In genomic region chrX:49167740-49168108, GRCh38 we compare ENCODE assay signal across 9 cellular contexts. TPM values are rescaled to one million over a fixed set of nuclear protein-coding genes. Genes with fewer than 3 reads are reported as not detected.
DNase-seq lines count a peak whose midpoint lies in the region; ATAC-seq, FAIRE-seq and TF ChIP-seq lines count a peak whose summit lies in the region.
"Had no signal": no experiment of that assay in that cellular context is flagged by ENCODE, and none has a peak within 500 bp of the region (broad histone marks: within the 10 kb centered on the region; RNA-seq: fewer than 3 reads in every experiment).

No MANE protein-coding gene starts in this region.

- peak overlapping the region in 1 of 2 experiments; percentile 75; a peak in 2 of 4 replicates for H3K27ac ChIP-seq in SK-N-SH (ENCODE audit: low read depth in 2 of 2, low read length in 1 of 2)
- peak overlapping the region; percentile 95 for H3K27ac ChIP-seq in keratinocyte (ENCODE audit: control insufficient read depth, insufficient read depth, low read length)
- H3K27ac ChIP-seq in stomach smooth muscle (ENCODE audit: low read length) = peak overlapping the region; percentile 95
- H3K27ac ChIP-seq: 22Rv1 had no signal

- H3K4me1 Mint-ChIP-seq in activated naive CD8-positive, alpha-beta T cell treated with anti-CD3 and anti-CD28 coated beads, Interleukin-2, amount 10 ng/mL, durations not matched to agents 7 days and 5 days = peaks cover 32% of the 10 kb centered on the region

- TF ChIP-seq CTCF in SK-N-SH (IDR thresholded peaks at IDR 0.05) = no peak
- TF ChIP-seq CTCF in keratinocyte (optimal IDR thresholded peaks at IDR 0.05 in 1 of 3, IDR thresholded peaks at IDR 0.05 in 1 of 3, conservative IDR thresholded peaks at IDR 0.05 in 1 of 3; ENCODE audit: extremely low read depth in 1 of 3, insufficient read depth in 2 of 3, low read length in 3 of 3) = no peak

- no peaks in the 10 kb centered on the region for H3K27me3 Mint-ChIP-seq in activated naive CD8-positive, alpha-beta T cell treated with anti-CD3 and anti-CD28 coated beads, Interleukin-2, amount 10 ng/mL, durations not matched to agents 7 days and 5 days

- no peak for TF ChIP-seq EP300 in SK-N-SH (IDR thresholded peaks at IDR 0.05; ENCODE audit: borderline replicate concordance in 1 of 2, low read depth in 1 of 2, low read length in 1 of 2)

- CTCF ChIA-PET in SK-N-SH (lab: Yijun Ruan, JAX) = interaction anchor here (0.8 kb wide), 1 partner anchor 12 kb away, joined by 3 read pairs; no protein-coding TSS in a partner anchor

- no peaks in the 10 kb centered on the region for H3K36me3 Mint-ChIP-seq in activated naive CD8-positive, alpha-beta T cell treated with anti-CD3 and anti-CD28 coated beads, Interleukin-2, amount 10 ng/mL, durations not matched to agents 7 days and 5 days

- H3K9me2 ChIP-seq in SK-N-SH = no peaks in the 10 kb centered on the region

- H3K27me3 ChIP-seq in SK-N-SH (ENCODE audit: insufficient read depth) (no peaks in the 10 kb centered on the region; the same call in 1 of the 2 replicates), keratinocyte (ENCODE audit: control insufficient read depth, extremely low read depth, insufficient read depth, low read length) (no peaks in the 10 kb centered on the region), stomach smooth muscle (ENCODE audit: control insufficient read depth in 1 of 2, insufficient read depth in 2 of 2, low read length in 2 of 2) (peaks cover 0 to 5% of the 10 kb centered on the region in 2 donors)

- POLR2A ChIA-PET in SK-N-SH (lab: Yijun Ruan, JAX) = no interaction called here
- POLR2A ChIA-PET in activated naive CD8-positive, alpha-beta T cell treated with anti-CD3 and anti-CD28 coated beads, Interleukin-2, amount 10 ng/mL, durations not matched to agents 7 days and 5 days (lab: Charles Lee) = interaction anchor here (0.7 to 2.2 kb wide), 5 partner anchors 12 to 105 kb away, joined by 3 to 15 read pairs (median 6); no protein-coding TSS in a partner anchor

- H3K9ac ChIP-seq in SK-N-SH (no peak overlapping the region), keratinocyte (ENCODE audit: control insufficient read depth, extremely low read depth, insufficient read depth, low read length) (peak overlapping the region; percentile 88), stomach smooth muscle (ENCODE audit: low read length in 2 of 2) (peak overlapping the region; percentile 88 to 90)

- no peak for TF ChIP-seq RAD21 in SK-N-SH (IDR thresholded peaks at IDR 0.05; ENCODE audit: low read length)

- DNase-seq in SK-N-SH (no peak), keratinocyte (ENCODE audit: low read depth, low spot score) (no peak), NOMO-1 (lab: John Stamatoyannopoulos, UW; ENCODE audit: unreplicated experiment in 2 of 2) (no peak), dedifferentiated amniotic fluid mesenchymal stem cell (ENCODE audit: extremely low spot score) (no peak), NCI-H2107 (lab: John Stamatoyannopoulos, UW) (no peak)
- DNase-seq in activated naive CD8-positive, alpha-beta T cell treated with anti-CD3 and anti-CD28 coated beads, Interleukin-2, amount 10 ng/mL, durations not matched to agents 7 days and 5 days = no peak

- WGBS in SK-N-SH (ENCODE audit: low lambda C conversion rate) = 67% methylated on average over 3 of the region's 3 CpGs

- no peaks in the 10 kb centered on the region for H3K9me1 ChIP-seq in keratinocyte (ENCODE audit: control insufficient read depth, extremely low read depth, insufficient read depth, low read length)

- H3K9me3 ChIP-seq in SK-N-SH (no peaks in the 10 kb centered on the region), keratinocyte (ENCODE audit: control insufficient read depth, low read depth, low read length) (no peaks in the 10 kb centered on the region), stomach smooth muscle (ENCODE audit: control insufficient read depth in 2 of 2, low read length in 2 of 2) (no peaks in the 10 kb centered on the region)

- no peak for FAIRE-seq in keratinocyte (lab: Jason Lieb, UNC)

- H3K79me2 ChIP-seq in SK-N-SH (ENCODE audit: insufficient read depth) (peaks cover 9% of the 10 kb centered on the region; the same call in 1 of the 2 replicates), keratinocyte (ENCODE audit: control insufficient read depth, insufficient read depth, low read length) (peaks cover 3% of the 10 kb centered on the region)

- ATAC-seq in SK-N-SH treated with all-trans-retinoic acid at 6 μM for 48 hours = no peak
- ATAC-seq in activated naive CD8-positive, alpha-beta T cell treated with anti-CD3 and anti-CD28 coated beads, Interleukin-2, amount 10 ng/mL, durations not matched to agents 7 days and 5 days (ENCODE audit: low read depth) = no peak

- peaks cover 9% of the 10 kb centered on the region for H3F3A ChIP-seq in SK-N-SH (replicated peaks; ENCODE audit: insufficient read depth)

- dilution Hi-C loops in keratinocyte (cut with MboI; ENCODE audit: extremely low pct_ligation_motif_present, low sequenced_read_pairs) = no loop called here

- H3K4me2 ChIP-seq in SK-N-SH (peak overlapping the region; percentile 69), keratinocyte (ENCODE audit: control insufficient read depth, extremely low read depth, insufficient read depth, low read depth, low read length) (peak overlapping the region; percentile 83)

- peak overlapping the region; percentile 89 for H3K4me3 Mint-ChIP-seq in activated naive CD8-positive, alpha-beta T cell treated with anti-CD3 and anti-CD28 coated beads, Interleukin-2, amount 10 ng/mL, durations not matched to agents 7 days and 5 days

- H3K9me3 Mint-ChIP-seq in activated naive CD8-positive, alpha-beta T cell treated with anti-CD3 and anti-CD28 coated beads, Interleukin-2, amount 10 ng/mL, durations not matched to agents 7 days and 5 days = no peaks in the 10 kb centered on the region

- H3K36me3 ChIP-seq in SK-N-SH (replicated peaks in 1 of 2; ENCODE audit: control insufficient read depth in 1 of 2, insufficient read depth in 2 of 2, low read length in 1 of 2) (no peaks in the 10 kb centered on the region), keratinocyte (ENCODE audit: control insufficient read depth in 2 of 2, extremely low read depth in 1 of 2, insufficient read depth in 2 of 2, low read length in 2 of 2) (no peaks in the 10 kb centered on the region), stomach smooth muscle (ENCODE audit: control insufficient read depth in 2 of 2, insufficient read depth in 2 of 2, low read length in 2 of 2) (no peaks in the 10 kb centered on the region)

- H3K4me1 ChIP-seq in SK-N-SH (ENCODE audit: control insufficient read depth in 1 of 2, insufficient read depth in 2 of 2, low read depth in 1 of 2, low read length in 1 of 2) (peaks cover 4 to 11% of the 10 kb centered on the region in 2 experiments; a peak in 1 of 4 replicates), keratinocyte (ENCODE audit: control insufficient read depth, extremely low read depth, insufficient read depth, low read length) (peaks cover 10% of the 10 kb centered on the region), stomach smooth muscle (ENCODE audit: control insufficient read depth, insufficient read depth, low read length) (peaks cover 19% of the 10 kb centered on the region)

- no peaks in the 10 kb centered on the region for H4K20me1 ChIP-seq in SK-N-SH (ENCODE audit: insufficient read depth)
- peaks cover 1% of the 10 kb centered on the region for H4K20me1 ChIP-seq in keratinocyte (ENCODE audit: control insufficient read depth, extremely low read depth, insufficient read depth, low read length)

- peak overlapping the region; percentile 96 for H3K27ac Mint-ChIP-seq in activated naive CD8-positive, alpha-beta T cell treated with anti-CD3 and anti-CD28 coated beads, Interleukin-2, amount 10 ng/mL, durations not matched to agents 7 days and 5 days

- H2AFZ ChIP-seq in SK-N-SH (ENCODE audit: low read depth) (no peak overlapping the region; the same call in 1 of the 2 replicates), keratinocyte (ENCODE audit: control insufficient read depth, low read length) (no peak overlapping the region)

- H3K4me3 ChIP-seq in SK-N-SH (ENCODE audit: low read depth in 2 of 2, low read length in 1 of 2) (no peak overlapping the region; a peak in 1 of 4 replicates), keratinocyte (ENCODE audit: control insufficient read depth in 2 of 3, extremely low read depth in 1 of 3, insufficient read depth in 2 of 3, low read depth in 1 of 3, low read length in 3 of 3) (peak overlapping the region; percentile 43 to 77 (median 43)), stomach smooth muscle (ENCODE audit: low read length in 2 of 2) (peak overlapping the region; percentile 68 to 74)

RNA-seq across cellular contexts. Expression of gene PLP2, which starts 4.0 kb away (rescaled TPM):
- polyA plus RNA-seq in SK-N-SH (2012; rRNA removed) (95.7 and 146 TPM in 2 replicates), keratinocyte (284 to 488 TPM (median 358 TPM) in 3 replicates)
- polyA plus RNA-seq in SK-N-SH (2012; cell fraction: cytosol; rRNA removed) = 115 and 135 TPM in 2 replicates
- 31.3 and 37.4 TPM in 2 replicates for polyA plus RNA-seq in SK-N-SH (2012; cell fraction: nucleus; rRNA removed)
- total RNA-seq in activated naive CD8-positive, alpha-beta T cell treated with anti-CD3 and anti-CD28 coated beads, Interleukin-2, amount 10 ng/mL, durations not matched to agents 7 days and 5 days = 10 to 100 TPM; 47.5 to 50.4 TPM
- 19.3 TPM for polyA plus RNA-seq in keratinocyte (2011; ENCODE audit: low read depth)
- 435 and 483 TPM in 2 replicates for polyA plus RNA-seq in keratinocyte (2011; cell fraction: cytosol; rRNA removed)
- polyA plus RNA-seq in keratinocyte (2011; cell fraction: nucleus; rRNA removed) = 270 and 305 TPM in 2 replicates
- polyA plus RNA-seq in keratinocyte (2012; ENCODE audit: low replicate concordance) = 215 and 344 TPM in 2 replicates
- polyA minus RNA-seq in keratinocyte = 359 to 538 TPM (median 417 TPM) in 3 replicates
- polyA minus RNA-seq in keratinocyte (2011; cell fraction: cytosol; rRNA and poly(A)+ RNA removed) = 192 TPM
- polyA minus RNA-seq in keratinocyte (2011; cell fraction: nucleus; rRNA and poly(A)+ RNA removed) = 54.7 and 87.5 TPM in 2 replicates

RNA-seq across cellular contexts. Expression of gene MAGIX, which starts 5.2 kb away (rescaled TPM):
- 0.78 and 1.1 TPM in 2 replicates for polyA plus RNA-seq in SK-N-SH (2012; rRNA removed)
- polyA plus RNA-seq in SK-N-SH (2012; cell fraction: cytosol; rRNA removed) = 0.32 and 0.62 TPM in 2 replicates
- 2.6 and 3.1 TPM in 2 replicates for polyA plus RNA-seq in SK-N-SH (2012; cell fraction: nucleus; rRNA removed)
- 1 to 10 TPM in 1 of 2 experiments, under 1 TPM in 1; 0.91 to 1.1 TPM for total RNA-seq in activated naive CD8-positive, alpha-beta T cell treated with anti-CD3 and anti-CD28 coated beads, Interleukin-2, amount 10 ng/mL, durations not matched to agents 7 days and 5 days
- polyA plus RNA-seq in keratinocyte = 0.51 to 0.62 TPM (median 0.59 TPM) in 3 replicates
- polyA plus RNA-seq in keratinocyte (2011; ENCODE audit: low read depth) = 0.46 TPM
- 0.29 and 0.77 TPM in 2 replicates for polyA plus RNA-seq in keratinocyte (2011; cell fraction: cytosol; rRNA removed)
- 0.53 and 0.69 TPM in 2 replicates for polyA plus RNA-seq in keratinocyte (2011; cell fraction: nucleus; rRNA removed)
- polyA plus RNA-seq in keratinocyte (2012; ENCODE audit: low replicate concordance) = 0.47 and 0.83 TPM in 2 replicates
- 0.20 to 0.40 TPM (median 0.22 TPM) in 3 replicates for polyA minus RNA-seq in keratinocyte
- polyA minus RNA-seq in keratinocyte (2011; cell fraction: cytosol; rRNA and poly(A)+ RNA removed) = not detected
- polyA minus RNA-seq in keratinocyte (2011; cell fraction: nucleus; rRNA and poly(A)+ RNA removed) = 0.21 and 0.70 TPM in 2 replicates

RNA-seq across cellular contexts. Expression of gene PRICKLE3, which starts 18.4 kb away (rescaled TPM):
- polyA plus RNA-seq in SK-N-SH (2012; rRNA removed) = 0.07 TPM in 1 of 2 replicates, not detected in the other
- not detected in 2 replicates for polyA plus RNA-seq in SK-N-SH (2012; cell fraction: cytosol; rRNA removed)
- 0.05 TPM in 1 of 2 replicates, not detected in the other for polyA plus RNA-seq in SK-N-SH (2012; cell fraction: nucleus; rRNA removed)
- total RNA-seq in activated naive CD8-positive, alpha-beta T cell treated with anti-CD3 and anti-CD28 coated beads, Interleukin-2, amount 10 ng/mL, durations not matched to agents 7 days and 5 days = 10 to 100 TPM; 16.1 to 16.7 TPM
- 8.6 to 13.7 TPM (median 8.7 TPM) in 3 replicates for polyA plus RNA-seq in keratinocyte
- 6.1 TPM for polyA plus RNA-seq in keratinocyte (2011; ENCODE audit: low read depth)
- polyA plus RNA-seq in keratinocyte (2011; cell fraction: cytosol; rRNA removed) = 7.6 and 13.4 TPM in 2 replicates
- 21.8 and 27.4 TPM in 2 replicates for polyA plus RNA-seq in keratinocyte (2011; cell fraction: nucleus; rRNA removed)
- polyA plus RNA-seq in keratinocyte (2012; ENCODE audit: low replicate concordance) = 18.0 and 18.8 TPM in 2 replicates
- 8.8 to 43.9 TPM (median 9.4 TPM) in 3 replicates for polyA minus RNA-seq in keratinocyte
- 23.8 TPM for polyA minus RNA-seq in keratinocyte (2011; cell fraction: cytosol; rRNA and poly(A)+ RNA removed)
- 10.5 and 15.2 TPM in 2 replicates for polyA minus RNA-seq in keratinocyte (2011; cell fraction: nucleus; rRNA and poly(A)+ RNA removed)

RNA-seq across cellular contexts. Expression of gene SYP, which starts 32.3 kb away (rescaled TPM):
- polyA plus RNA-seq in SK-N-SH (2012; rRNA removed) (0.76 and 0.93 TPM in 2 replicates), keratinocyte (0.07 to 0.23 TPM (median 0.13 TPM) in 3 replicates)
- 0.90 and 1.6 TPM in 2 replicates for polyA plus RNA-seq in SK-N-SH (2012; cell fraction: cytosol; rRNA removed)
- polyA plus RNA-seq in SK-N-SH (2012; cell fraction: nucleus; rRNA removed) = 1.3 and 1.5 TPM in 2 replicates
- total RNA-seq in activated naive CD8-positive, alpha-beta T cell treated with anti-CD3 and anti-CD28 coated beads, Interleukin-2, amount 10 ng/mL, durations not matched to agents 7 days and 5 days = 1 to 10 TPM; 2.6 to 3.6 TPM
- not detected for polyA plus RNA-seq in keratinocyte (2011; ENCODE audit: low read depth)
- 0.03 TPM in 1 of 2 replicates, not detected in the other for polyA plus RNA-seq in keratinocyte (2011; cell fraction: cytosol; rRNA removed)
- 0.09 and 0.19 TPM in 2 replicates for polyA plus RNA-seq in keratinocyte (2011; cell fraction: nucleus; rRNA removed)
- polyA plus RNA-seq in keratinocyte (2012; ENCODE audit: low replicate concordance) = 0.21 and 0.22 TPM in 2 replicates
- 0.10 TPM in 2 of 3 replicates, not detected in the other for polyA minus RNA-seq in keratinocyte
- not detected for polyA minus RNA-seq in keratinocyte (2011; cell fraction: cytosol; rRNA and poly(A)+ RNA removed)
- polyA minus RNA-seq in keratinocyte (2011; cell fraction: nucleus; rRNA and poly(A)+ RNA removed) = not detected in 2 replicates

RNA-seq across cellular contexts. Expression of gene GPKOW, which starts 44.2 kb away (rescaled TPM):
- 33.6 and 36.7 TPM in 2 replicates for polyA plus RNA-seq in SK-N-SH (2012; rRNA removed)
- 24.3 and 30.6 TPM in 2 replicates for polyA plus RNA-seq in SK-N-SH (2012; cell fraction: cytosol; rRNA removed)
- 23.9 and 24.3 TPM in 2 replicates for polyA plus RNA-seq in SK-N-SH (2012; cell fraction: nucleus; rRNA removed)
- 10 to 100 TPM; 27.5 to 27.6 TPM for total RNA-seq in activated naive CD8-positive, alpha-beta T cell treated with anti-CD3 and anti-CD28 coated beads, Interleukin-2, amount 10 ng/mL, durations not matched to agents 7 days and 5 days
- polyA plus RNA-seq in keratinocyte = 17.8 to 18.4 TPM (median 17.9 TPM) in 3 replicates
- polyA plus RNA-seq in keratinocyte (2011; ENCODE audit: low read depth) = 17.7 TPM
- 12.7 and 16.9 TPM in 2 replicates for polyA plus RNA-seq in keratinocyte (2011; cell fraction: cytosol; rRNA removed)
- 19.0 and 21.3 TPM in 2 replicates for polyA plus RNA-seq in keratinocyte (2011; cell fraction: nucleus; rRNA removed)
- polyA plus RNA-seq in keratinocyte (2012; ENCODE audit: low replicate concordance) = 14.6 and 17.7 TPM in 2 replicates
- polyA minus RNA-seq in keratinocyte = 8.8 to 9.6 TPM (median 9.0 TPM) in 3 replicates
- polyA minus RNA-seq in keratinocyte (2011; cell fraction: cytosol; rRNA and poly(A)+ RNA removed) = 14.2 TPM
- 6.5 and 7.5 TPM in 2 replicates for polyA minus RNA-seq in keratinocyte (2011; cell fraction: nucleus; rRNA and poly(A)+ RNA removed)

Comparison
In these comparisons a context has a peak if more than half of its experiments do, and no peak if none do; other contexts are left out.
1. H3K4me3 ChIP-seq: peak in keratinocyte (3 of 3) and stomach smooth muscle (2 of 2); none in SK-N-SH (0 of 2).